ENCODE assay signal across 1 cellular context in genomic region chr16:30558789-30559377, GRCh38.
TF ChIP-seq lines count a peak whose summit lies in the region.

No MANE protein-coding gene starts in this region.

TF ChIP-seq in HepG2, 621 proteins besides CTCF, POLR2A, EP300 and RAD21 (continued from another document and continues in another):
- TF ChIP-seq EHMT2 (IDR thresholded peaks at IDR 0.05; ENCODE audit: borderline replicate concordance, low read depth, low read length): no peak
- no peak for TF ChIP-seq BCLAF1 (IDR thresholded peaks at IDR 0.05)
- no peak for TF ChIP-seq TCF12 (IDR thresholded peaks at IDR 0.05)
- TF ChIP-seq TCF12 (CRISPR knock-in tag; IDR thresholded peaks at IDR 0.05): no peak
- no peak for TF ChIP-seq ZNF224 (CRISPR knock-in tag; IDR thresholded peaks at IDR 0.05)
- TF ChIP-seq TP53 (CRISPR knock-in tag; conservative IDR thresholded peaks at IDR 0.05): no peak
- no peak for TF ChIP-seq ZNF3 (CRISPR knock-in tag; IDR thresholded peaks at IDR 0.05)
- TF ChIP-seq GABPB1 (CRISPR knock-in tag; IDR thresholded peaks at IDR 0.05): no peak
- no peak for TF ChIP-seq NFE2L2 (IDR thresholded peaks at IDR 0.05; ENCODE audit: low read length)
- TF ChIP-seq YEATS2 (CRISPR knock-in tag; IDR thresholded peaks at IDR 0.05; ENCODE audit: borderline replicate concordance): no peak
- no peak for TF ChIP-seq ZFP37 (CRISPR knock-in tag; IDR thresholded peaks at IDR 0.05; ENCODE audit: borderline replicate concordance)
- TF ChIP-seq MXI1 (IDR thresholded peaks at IDR 0.05; ENCODE audit: borderline replicate concordance, low read depth, low read length): no peak
- no peak for TF ChIP-seq STAT6 (CRISPR knock-in tag; IDR thresholded peaks at IDR 0.05; ENCODE audit: borderline replicate concordance)
- TF ChIP-seq AFF4 (CRISPR knock-in tag; IDR thresholded peaks at IDR 0.05): no peak
- TF ChIP-seq ATF6 (CRISPR knock-in tag; conservative IDR thresholded peaks at IDR 0.05): no peak
- no peak for TF ChIP-seq ZMAT3 (CRISPR knock-in tag; conservative IDR thresholded peaks at IDR 0.05)
- no peak for TF ChIP-seq ZSCAN20 (CRISPR knock-in tag; IDR thresholded peaks at IDR 0.05; ENCODE audit: borderline replicate concordance)
- TF ChIP-seq ZEB1 (IDR thresholded peaks at IDR 0.05; ENCODE audit: insufficient replicate concordance, low read depth): no peak
- peak; percentile 56; the same call in 1 of the 2 replicates for TF ChIP-seq ZNF280D (CRISPR knock-in tag; IDR thresholded peaks at IDR 0.05)
- 0 out of 2 replicates have a peak, but pooled peaks have one; percentile 39 for TF ChIP-seq ZBTB42 (CRISPR knock-in tag; IDR thresholded peaks at IDR 0.05)
- 0 out of 2 replicates have a peak, but pooled peaks have one; percentile 33 for TF ChIP-seq BRF2 (CRISPR knock-in tag; IDR thresholded peaks at IDR 0.05)
- no peak for TF ChIP-seq KDM3A (CRISPR knock-in tag; IDR thresholded peaks at IDR 0.05; ENCODE audit: low read depth)
- no peak for TF ChIP-seq IKZF1 (IDR thresholded peaks at IDR 0.05)
- TF ChIP-seq SIN3B (IDR thresholded peaks at IDR 0.05; ENCODE audit: low read length): no peak
- no peak for TF ChIP-seq ZNF605 (CRISPR knock-in tag; IDR thresholded peaks at IDR 0.05)
- no peak for TF ChIP-seq ZNF337 (CRISPR knock-in tag; IDR thresholded peaks at IDR 0.05; ENCODE audit: borderline replicate concordance, low read depth)
- no peak; the same call in 1 of the 2 replicates for TF ChIP-seq ZBTB43 (CRISPR knock-in tag; conservative IDR thresholded peaks at IDR 0.05)
- no peak for TF ChIP-seq SRSF9 (IDR thresholded peaks at IDR 0.05; ENCODE audit: borderline replicate concordance, insufficient read depth, low read depth, low read length, poor library complexity, severe bottlenecking)
- no peak for TF ChIP-seq SMAD3 (CRISPR knock-in tag; IDR thresholded peaks at IDR 0.05)
- TF ChIP-seq ZBTB8A (CRISPR knock-in tag; IDR thresholded peaks at IDR 0.05; ENCODE audit: borderline replicate concordance, low read depth): no peak
- no peak for TF ChIP-seq TEAD2 (CRISPR knock-in tag; IDR thresholded peaks at IDR 0.05)
- TF ChIP-seq CEBPG (CRISPR knock-in tag; IDR thresholded peaks at IDR 0.05): no peak
- no peak for TF ChIP-seq TBL1XR1 (IDR thresholded peaks at IDR 0.05; ENCODE audit: borderline replicate concordance, low read length, partially characterized antibody)
- TF ChIP-seq XRCC5 (optimal IDR thresholded peaks at IDR 0.05; ENCODE audit: low read length): no peak
- TF ChIP-seq ZNF329 (CRISPR knock-in tag; IDR thresholded peaks at IDR 0.05; ENCODE audit: low read depth): no peak
- TF ChIP-seq ZNF879 (CRISPR knock-in tag; IDR thresholded peaks at IDR 0.05): no peak
- no peak for TF ChIP-seq CENPT (CRISPR knock-in tag; IDR thresholded peaks at IDR 0.05; ENCODE audit: low read depth)
- TF ChIP-seq ZNF180 (CRISPR knock-in tag; IDR thresholded peaks at IDR 0.05; ENCODE audit: borderline replicate concordance, low read depth): peak; percentile 22; the same call in 1 of the 2 replicates
- TF ChIP-seq ZNF775 (CRISPR knock-in tag; IDR thresholded peaks at IDR 0.05; ENCODE audit: borderline replicate concordance): no peak
- TF ChIP-seq ZNF724P (CRISPR knock-in tag; IDR thresholded peaks at IDR 0.05; ENCODE audit: borderline replicate concordance): no peak
- no peak for TF ChIP-seq ZUFSP (CRISPR knock-in tag; IDR thresholded peaks at IDR 0.05; ENCODE audit: borderline replicate concordance)
- TF ChIP-seq FOXP4 (CRISPR knock-in tag; IDR thresholded peaks at IDR 0.05): no peak
- no peak for TF ChIP-seq ZNF850 (CRISPR knock-in tag; conservative IDR thresholded peaks at IDR 0.05)
